1 cellular context compared by ENCODE assay signal in genomic region chr11:117180661-117181585, GRCh38.
TF ChIP-seq lines count a peak whose summit lies in the region.

No MANE protein-coding gene starts in this region.

TF ChIP-seq in WTC11, 78 proteins besides CTCF, POLR2A, EP300 and RAD21 (continued from another document):
- TF ChIP-seq ARID4B (CRISPR knock-in tag; IDR thresholded peaks at IDR 0.05; ENCODE audit: borderline replicate concordance) (no peak), NFE2L1 (CRISPR knock-in tag; IDR thresholded peaks at IDR 0.05) (no peak), PRDM15 (CRISPR knock-in tag; IDR thresholded peaks at IDR 0.05) (no peak), ZNF263 (CRISPR knock-in tag; IDR thresholded peaks at IDR 0.05; ENCODE audit: low read depth) (no peak), TEAD1 (CRISPR knock-in tag; IDR thresholded peaks at IDR 0.05) (no peak), HMGXB4 (CRISPR knock-in tag; IDR thresholded peaks at IDR 0.05) (peak; percentile 77), NR1H2 (CRISPR knock-in tag; IDR thresholded peaks at IDR 0.05) (no peak), FOXK1 (CRISPR knock-in tag; IDR thresholded peaks at IDR 0.05) (0 out of 2 replicates have a peak, but pooled peaks have one; percentile 22), MAX (CRISPR knock-in tag; IDR thresholded peaks at IDR 0.05) (peak; percentile 91), USF1 (CRISPR knock-in tag; IDR thresholded peaks at IDR 0.05) (peak; percentile 83)
